In genomic region chr17:72614871-72615626, GRCh38 we compare ENCODE assay signal across 10 cellular contexts.
DNase-seq lines count a peak whose midpoint lies in the region; ATAC-seq and TF ChIP-seq lines count a peak whose summit lies in the region.
"Had no signal": no experiment of that assay in that cellular context is flagged by ENCODE, and none has a peak within 500 bp of the region (broad histone marks: within the 10 kb centered on the region; RNA-seq: fewer than 3 reads in every experiment).

No MANE protein-coding gene starts in this region.

- ATAC-seq in HG02943 (IDR thresholded peaks at IDR 0.05; ENCODE audit: low read depth, unreplicated experiment) (peak; percentile 36), HG03135 (IDR thresholded peaks at IDR 0.05; ENCODE audit: unreplicated experiment) (no peak), GM18505 (IDR thresholded peaks at IDR 0.05; ENCODE audit: unreplicated experiment) (no peak)
- ATAC-seq in stimulated activated effector memory CD8-positive, alpha-beta T cell treated with anti-CD3 and anti-CD28 coated beads, Interleukin-12 subunit alpha, Interleukin-12 subunit beta, amount 100 ng/mL, for 72 hours, result no peak
- ATAC-seq: stimulated activated naive B cell treated with anti-CD40 and anti-IgM and Interleukin-4, amounts not matched to agents 10 μg/mL and 1 μg/mL and 100 μg/mL, for 72 hours had no signal

- H3K27me3 Mint-ChIP-seq in chondrocyte (ENCODE audit: low read depth), result no peaks in the 10 kb centered on the region

- no peaks in the 10 kb centered on the region for H3K9me3 Mint-ChIP-seq in chondrocyte (ENCODE audit: low read depth)
- H3K9me3 Mint-ChIP-seq in stimulated activated effector memory CD8-positive, alpha-beta T cell treated with anti-CD3 and anti-CD28 coated beads, Interleukin-12 subunit alpha, Interleukin-12 subunit beta, amount 100 ng/mL, for 72 hours, result no peaks in the 10 kb centered on the region
- H3K9me3 Mint-ChIP-seq: stimulated activated naive B cell treated with anti-CD40 and anti-IgM and Interleukin-4, amounts not matched to agents 10 μg/mL and 1 μg/mL and 100 μg/mL, for 72 hours had no signal

- peaks cover 1% of the 10 kb centered on the region for H3K36me3 Mint-ChIP-seq in chondrocyte (ENCODE audit: low read depth)
- H3K36me3 Mint-ChIP-seq in stimulated activated effector memory CD8-positive, alpha-beta T cell treated with anti-CD3 and anti-CD28 coated beads, Interleukin-12 subunit alpha, Interleukin-12 subunit beta, amount 100 ng/mL, for 72 hours, result no peaks in the 10 kb centered on the region
- H3K36me3 Mint-ChIP-seq: stimulated activated naive B cell treated with anti-CD40 and anti-IgM and Interleukin-4, amounts not matched to agents 10 μg/mL and 1 μg/mL and 100 μg/mL, for 72 hours had no signal

- DNase-seq in Ammon's horn (ENCODE audit: low spot score) (peak; percentile 93), chondrocyte (ENCODE audit: low spot score) (no peak), middle frontal gyrus (ENCODE audit: extremely low spot score, low spot score) (peak; percentile 63)
- DNase-seq in stimulated activated effector memory CD8-positive, alpha-beta T cell treated with anti-CD3 and anti-CD28 coated beads, Interleukin-12 subunit alpha, Interleukin-12 subunit beta, amount 100 ng/mL, for 72 hours (ENCODE audit: low spot score in 2 of 2), result no peak
- DNase-seq in activated T-cell treated with anti-CD3 and anti-CD28 coated beads, Interleukin-2, amount 50 U/mL, for 48 hours, result no peak
- DNase-seq: DMS79; stimulated activated naive B cell treated with anti-CD40 and anti-IgM and Interleukin-4, amounts not matched to agents 10 μg/mL and 1 μg/mL and 100 μg/mL, for 72 hours had no signal

- peak overlapping the region; percentile 40 for H3K4me3 Mint-ChIP-seq in chondrocyte (ENCODE audit: unreplicated experiment)
- H3K4me3 Mint-ChIP-seq in stimulated activated effector memory CD8-positive, alpha-beta T cell treated with anti-CD3 and anti-CD28 coated beads, Interleukin-12 subunit alpha, Interleukin-12 subunit beta, amount 100 ng/mL, for 72 hours, result no peak overlapping the region
- H3K4me3 Mint-ChIP-seq: stimulated activated naive B cell treated with anti-CD40 and anti-IgM and Interleukin-4, amounts not matched to agents 10 μg/mL and 1 μg/mL and 100 μg/mL, for 72 hours had no signal

- H3K4me1 Mint-ChIP-seq in chondrocyte (ENCODE audit: low read depth), result peaks cover 27% of the 10 kb centered on the region
- H3K4me1 Mint-ChIP-seq in stimulated activated effector memory CD8-positive, alpha-beta T cell treated with anti-CD3 and anti-CD28 coated beads, Interleukin-12 subunit alpha, Interleukin-12 subunit beta, amount 100 ng/mL, for 72 hours, result peaks cover 17% of the 10 kb centered on the region

- H3K27ac Mint-ChIP-seq in chondrocyte (ENCODE audit: unreplicated experiment), result peak overlapping the region; percentile 84
- H3K27ac Mint-ChIP-seq in stimulated activated effector memory CD8-positive, alpha-beta T cell treated with anti-CD3 and anti-CD28 coated beads, Interleukin-12 subunit alpha, Interleukin-12 subunit beta, amount 100 ng/mL, for 72 hours, result no peak overlapping the region
- H3K27ac Mint-ChIP-seq: stimulated activated naive B cell treated with anti-CD40 and anti-IgM and Interleukin-4, amounts not matched to agents 10 μg/mL and 1 μg/mL and 100 μg/mL, for 72 hours had no signal

- no peak for TF ChIP-seq CTCF in chondrocyte (IDR thresholded peaks at IDR 0.05)

- TF ChIP-seq POLR2A in GM18505 (IDR thresholded peaks at IDR 0.05; ENCODE audit: borderline replicate concordance, extremely low read depth, insufficient read depth, insufficient read length), result no peak

Comparison
In these comparisons a context has a peak if more than half of its experiments do, and no peak if none do; other contexts are left out.
1. DNase-seq: peak in Ammon's horn (single experiment) and middle frontal gyrus (single experiment); none in chondrocyte (single experiment), stimulated activated effector memory CD8-positive, alpha-beta T cell treated with anti-CD3 and anti-CD28 coated beads, Interleukin-12 subunit alpha, Interleukin-12 subunit beta, amount 100 ng/mL, for 72 hours (0 of 2) and activated T-cell treated with anti-CD3 and anti-CD28 coated beads, Interleukin-2, amount 50 U/mL, for 48 hours (0 of 2).